In genomic region chr11:87142594-87142993, GRCh38 we compare ENCODE assay signal across 19 cellular contexts.
"Had no signal": no experiment of that assay in that cellular context is flagged by ENCODE, and none has a peak within 500 bp of the region (broad histone marks: within the 10 kb centered on the region; RNA-seq: fewer than 3 reads in every experiment).

No MANE protein-coding gene starts in this region.

- H3K27me3 Mint-ChIP-seq: IgD-negative memory B cell had no signal

- H3K4me3 Mint-ChIP-seq: IgD-negative memory B cell had no signal

- H3K9me3 ChIP-seq: MG63 had no signal

- H3K36me3 ChIP-seq: MG63 had no signal

- H3K27ac Mint-ChIP-seq: IgD-negative memory B cell had no signal

- DNase-seq: KBM-7, MG63, NCI-H1092 treated with DMSO at 0.1 percent for 48 hours, NCI-H1436, NCI-H187, NCI-H2029, NCI-H2081 treated with DMSO at 0.1 percent for 48 hours, NCI-H2171, NCI-H226, NCI-H446, NCI-H510A, NCI-H524 treated with DMSO at 0.1 percent for 48 hours, NCI-H774, PC-3, SHP77 had no signal

- ATAC-seq: PC-3, SK-N-SH treated with all-trans-retinoic acid at 6 μM for 48 hours had no signal

- H3K27ac ChIP-seq: HL-60, RWPE1 had no signal

- H3K4me3 ChIP-seq: MG63 had no signal
